In genomic region chr10:71736570-71737355, GRCh38 we compare ENCODE assay signal across 8 cellular contexts. TPM values are rescaled to one million over a fixed set of nuclear protein-coding genes. Genes with fewer than 3 reads are reported as not detected.
DNase-seq lines count a peak whose midpoint lies in the region; ATAC-seq, FAIRE-seq and TF ChIP-seq lines count a peak whose summit lies in the region.

No MANE protein-coding gene starts in this region.

- H2AFZ ChIP-seq in K562 (ENCODE audit: low read depth, low read length) (peak overlapping the region; percentile 25; the same call in 1 of the 2 replicates), Karpas-422 (ENCODE audit: low read length) (no peak overlapping the region)

- H4K20me1 ChIP-seq in K562 (replicated peaks; ENCODE audit: control insufficient read depth, insufficient read depth, low read length) (no peaks in the 10 kb centered on the region), Karpas-422 (ENCODE audit: insufficient read depth, low read depth, low read length) (peaks cover 12% of the 10 kb centered on the region; the same call in 1 of the 2 replicates)

- BruUV-seq in K562 (replicated peaks; lab: Mats Ljungman, UMichigan), result no TSS peak

- H3K9me1 ChIP-seq in K562 (ENCODE audit: control insufficient read depth, insufficient read depth, low read length), result no peaks in the 10 kb centered on the region

- H3K79me2 ChIP-seq in K562 (ENCODE audit: control insufficient read depth, insufficient read depth, low read length) (no peaks in the 10 kb centered on the region), Karpas-422 (ENCODE audit: low read length) (no peaks in the 10 kb centered on the region)

- no peaks in the 10 kb centered on the region for H3K36me3 ChIP-seq in K562 (ENCODE audit: control insufficient read depth, insufficient read depth, low read length)
- no peaks in the 10 kb centered on the region for H3K36me3 ChIP-seq in Karpas-422 (ENCODE audit: insufficient read depth, low read length)

- H3K4me3 ChIP-seq in LNCaP clone FGC (ENCODE audit: low read depth, low read length) (no peak overlapping the region), K562 (no peak overlapping the region), Karpas-422 (ENCODE audit: low read length) (no peak overlapping the region)

- 60% methylated on average over 7 of the region's 7 CpGs for WGBS in K562 (ENCODE audit: insufficient coverage, low coverage, missing lambda C conversion rate)

- no peaks in the 10 kb centered on the region for H3K9me3 Mint-ChIP-seq in CD4-positive, alpha-beta T cell
- no peaks in the 10 kb centered on the region for H3K9me3 Mint-ChIP-seq in nephron

- intact Hi-C loops in CD4-positive, alpha-beta T cell (cut with DNase I, micrococcal nuclease), result no loop called here
- intact Hi-C loops in K562 (cut with micrococcal nuclease), result no loop called here

- POLR2A ChIA-PET in CD4-positive, alpha-beta T cell (lab: Charles Lee), result interaction anchor here (0.8 to 19.3 kb wide), 11 partner anchors 9 to 114 kb away, joined by 3 to 416 read pairs (median 6); partner anchors contain the start of genes PSAP and VSIR
- POLR2A ChIA-PET in K562 (lab: Yijun Ruan, JAX), result interaction anchor here (0.7 to 1.8 kb wide), 3 partner anchors 8 to 17 kb away, joined by 3 to 5 read pairs (median 4); no protein-coding TSS in a partner anchor

- H3K4me3 Mint-ChIP-seq in CD4-positive, alpha-beta T cell, result peak overlapping the region; percentile 68
- H3K4me3 Mint-ChIP-seq in nephron, result peak overlapping the region in 1 of 3 experiments; percentile 20

- no peak for DNase-seq in CD4-positive, alpha-beta T cell
- peak; percentile 77 for DNase-seq in LNCaP clone FGC (ENCODE audit: low read depth)
- DNase-seq in K562 (ENCODE audit: extremely low read depth in 1 of 4, low spot score in 3 of 4), result no peak
- DNase-seq in NK-92 treated with Interleukin-12 subunit alpha and Interleukin-12 subunit beta, amount 100 ng/mL, for 24 hours (lab: John Stamatoyannopoulos, UW), result no peak
- DNase-seq in Karpas-422, result no peak
- DNase-seq in SKM-1 treated with dmso at 0.1 percent for 144 hours (lab: John Stamatoyannopoulos, UW; ENCODE audit: unreplicated experiment), result no peak

- CTCF ChIA-PET in CD4-positive, alpha-beta T cell (lab: Charles Lee), result interaction anchor here (1.4 to 2.2 kb wide), 2 partner anchors 12 to 36 kb away, joined by 3 to 10 read pairs; partner anchors contain the start of gene VSIR
- CTCF ChIA-PET in K562 (lab: Yijun Ruan, JAX; ENCODE audit: low intra/inter-chr PET ratio), result no interaction called here

- in situ Hi-C loops in K562 (cut with MboI), result no loop called here

- peak; percentile 57 for FAIRE-seq in K562 (lab: Jason Lieb, UNC)

- peak; percentile 11 for ATAC-seq in CD4-positive, alpha-beta T cell (ENCODE audit: poor library complexity)
- no peak for ATAC-seq in K562
- no peak for ATAC-seq in GM18873 (IDR thresholded peaks at IDR 0.05; ENCODE audit: low FRiP score, unreplicated experiment)

- no peaks in the 10 kb centered on the region for H3K9me2 ChIP-seq in Karpas-422 (replicated peaks; ENCODE audit: insufficient read depth, low read length)

- TF ChIP-seq RAD21 in K562 (CRISPR knock-in tag; conservative IDR thresholded peaks at IDR 0.05 in 1 of 2, IDR thresholded peaks at IDR 0.05 in 1 of 2), result no peak

- TF ChIP-seq CTCF in CD4-positive, alpha-beta T cell (IDR thresholded peaks at IDR 0.05), result no peak
- no peak for TF ChIP-seq CTCF in LNCaP clone FGC (IDR thresholded peaks at IDR 0.05; ENCODE audit: control insufficient read depth, extremely low read depth, insufficient read depth)
- no peak for TF ChIP-seq CTCF in K562 (IDR thresholded peaks at IDR 0.05 in 2 of 3, conservative IDR thresholded peaks at IDR 0.05 in 1 of 3; ENCODE audit: insufficient read depth in 2 of 3, low read depth in 1 of 3, low read length in 3 of 3)
- no peak for TF ChIP-seq CTCF in nephron (IDR thresholded peaks at IDR 0.05; ENCODE audit: unreplicated experiment in 3 of 3)

- H3K36me3 Mint-ChIP-seq in CD4-positive, alpha-beta T cell (ENCODE audit: low read depth), result no peaks in the 10 kb centered on the region
- no peaks in the 10 kb centered on the region for H3K36me3 Mint-ChIP-seq in nephron (ENCODE audit: low read depth)

- peak overlapping the region; percentile 71 for H3K27ac ChIP-seq in CD4-positive, alpha-beta T cell (ENCODE audit: low read depth, low read length)
- H3K27ac ChIP-seq in K562 (ENCODE audit: extremely low read depth, low read depth, low read length) (no peak overlapping the region), Karpas-422 (ENCODE audit: low read length) (no peak overlapping the region)

- no peaks in the 10 kb centered on the region for H3K27me3 Mint-ChIP-seq in CD4-positive, alpha-beta T cell
- H3K27me3 Mint-ChIP-seq in nephron (ENCODE audit: low read depth), result peaks cover 9% of the 10 kb centered on the region

- TF ChIP-seq POLR2A in K562 (conservative IDR thresholded peaks at IDR 0.05), result no peak

- H3K4me2 ChIP-seq in K562 (ENCODE audit: insufficient read depth, low read length) (no peak overlapping the region), Karpas-422 (ENCODE audit: low read depth, low read length, poor library complexity, severe bottlenecking) (no peak overlapping the region)

- H3K27ac Mint-ChIP-seq in CD4-positive, alpha-beta T cell, result peak overlapping the region; percentile 89
- H3K27ac Mint-ChIP-seq in nephron, result peak overlapping the region; percentile 12 to 64 (median 12)

- no peaks in the 10 kb centered on the region for H3K27me3 ChIP-seq in CD4-positive, alpha-beta T cell (ENCODE audit: control insufficient read depth, insufficient read depth, low read length)
- H3K27me3 ChIP-seq in K562 (ENCODE audit: control insufficient read depth in 2 of 2, insufficient read depth in 2 of 2, low read length in 2 of 2), result no peaks in the 10 kb centered on the region; a peak in 1 of 5 replicates
- no peaks in the 10 kb centered on the region for H3K27me3 ChIP-seq in Karpas-422 (ENCODE audit: low read length)

- H3K9me3 ChIP-seq in CD4-positive, alpha-beta T cell (ENCODE audit: control insufficient read depth, low read length), result no peaks in the 10 kb centered on the region
- H3K9me3 ChIP-seq in K562 (replicated peaks; ENCODE audit: control insufficient read depth, insufficient read depth, low read depth, low read length) (no peaks in the 10 kb centered on the region), Karpas-422 (ENCODE audit: low read length) (no peaks in the 10 kb centered on the region)

- no peak for TF ChIP-seq EP300 in K562 (IDR thresholded peaks at IDR 0.05; ENCODE audit: low read length)

- peak overlapping the region in 1 of 2 experiments; percentile 38; a peak in 1 of 4 replicates for H3K9ac ChIP-seq in K562 (ENCODE audit: insufficient read depth in 1 of 2, low read depth in 2 of 2, low read length in 2 of 2)
- H3K9ac ChIP-seq in Karpas-422 (ENCODE audit: low read length), result no peak overlapping the region

- H3K4me1 ChIP-seq in K562 (replicated peaks in 1 of 2; ENCODE audit: control insufficient read depth in 2 of 2, insufficient read depth in 2 of 2, low read length in 2 of 2) (peaks cover 0 to 31% of the 10 kb centered on the region in 2 experiments; a peak in 3 of 5 replicates), Karpas-422 (ENCODE audit: low read length) (peaks cover 13% of the 10 kb centered on the region)

- peaks cover 100% of the 10 kb centered on the region for H3K4me1 Mint-ChIP-seq in CD4-positive, alpha-beta T cell (ENCODE audit: low read depth)
- peaks cover 10% of the 10 kb centered on the region for H3K4me1 Mint-ChIP-seq in nephron

RNA-seq across cellular contexts. Expression of gene C10orf105, which starts 17.2 kb away (rescaled TPM):
- total RNA-seq in CD4-positive, alpha-beta T cell, result under 1 TPM; 0.25 to 0.36 TPM
- 0.09 TPM in 1 of 2 replicates, not detected in the other for total RNA-seq in K562 (2011; cell fraction: chromatin; rRNA removed; ENCODE audit: low replicate concordance)
- 0.17 TPM in 1 of 2 replicates, not detected in the other for total RNA-seq in K562 (2011; cell fraction: nucleolus; rRNA removed)
- total RNA-seq in K562 (2011; cell fraction: nucleoplasm; rRNA removed), result not detected in 2 replicates
- not detected in 2 replicates for total RNA-seq in K562 (2014; rRNA removed)
- 0.03 and 0.04 TPM in 2 replicates for total RNA-seq in K562 (2014; rRNA removed; fragmentation: Illumina TruSeq; extraction: Trizol)
- total RNA-seq in K562 (2015; rRNA removed; fragmentation: Illumina TruSeq; extraction: Trizol), result 0.15 and 0.25 TPM in 2 replicates
- total RNA-seq in K562 (2021), result 0.09 TPM in 2 replicates
- 0.04 TPM in 2 replicates for polyA plus RNA-seq in K562 (2011; rRNA removed)
- polyA plus RNA-seq in K562 (2011; cell fraction: cytosol; rRNA removed), result 0.01 and 0.12 TPM in 2 replicates
- polyA plus RNA-seq in K562 (2011; cell fraction: nucleus; rRNA removed), result 0.10 TPM in 1 of 2 replicates, not detected in the other
- polyA plus RNA-seq in K562 (2012), result 0.40 and 0.58 TPM in 2 replicates
- polyA plus RNA-seq in K562 (2014; fragmentation: Illumina TruSeq; extraction: Trizol), result 0.03 and 0.07 TPM in 2 replicates
- not detected for polyA plus RNA-seq in K562 (2014; fragmentation: Nextera tagmentation; extraction: Ambion mirVana)
- 0.04 and 0.11 TPM in 2 replicates for polyA plus RNA-seq in K562 (2014; rRNA removed)
- 0.18 TPM in 1 of 2 replicates, not detected in the other for polyA minus RNA-seq in K562 (2011; rRNA and poly(A)+ RNA removed)
- polyA minus RNA-seq in K562 (2011; cell fraction: cytosol; rRNA and poly(A)+ RNA removed), result 0.19 TPM in 1 of 2 replicates, not detected in the other
- polyA minus RNA-seq in K562 (2011; cell fraction: nucleus; rRNA and poly(A)+ RNA removed), result under 0.01 and 0.11 TPM in 2 replicates
- total RNA-seq in Karpas-422 (2014; rRNA removed; shearing (Covaris generic); ENCODE audit: low replicate concordance), result not detected in 2 replicates

RNA-seq across cellular contexts. Expression of gene VSIR, which starts 36.6 kb away (rescaled TPM):
- 10 to 100 TPM; 86.2 to 91.4 TPM for total RNA-seq in CD4-positive, alpha-beta T cell
- total RNA-seq in K562 (2011; cell fraction: chromatin; rRNA removed; ENCODE audit: low replicate concordance), result 4.2 and 14.4 TPM in 2 replicates
- total RNA-seq in K562 (2011; cell fraction: nucleolus; rRNA removed), result 9.6 and 14.8 TPM in 2 replicates
- 9.2 and 10.6 TPM in 2 replicates for total RNA-seq in K562 (2011; cell fraction: nucleoplasm; rRNA removed)
- total RNA-seq in K562 (2014; rRNA removed) (12.7 and 13.1 TPM in 2 replicates), K562 (2014; rRNA removed; fragmentation: Illumina TruSeq; extraction: Trizol) (2.4 and 3.0 TPM in 2 replicates), K562 (2015; rRNA removed; fragmentation: Illumina TruSeq; extraction: Trizol) (20.1 and 20.5 TPM in 2 replicates), K562 (2021) (15.2 and 15.7 TPM in 2 replicates)
- polyA plus RNA-seq in K562 (2011; rRNA removed) (6.3 and 7.9 TPM in 2 replicates), K562 (2014; fragmentation: Illumina TruSeq; extraction: Trizol) (12.1 and 15.1 TPM in 2 replicates), K562 (2014; fragmentation: Nextera tagmentation; extraction: Ambion mirVana) (under 1 TPM; 0.14 to 0.41 TPM), K562 (2014; rRNA removed) (9.3 and 12.6 TPM in 2 replicates)
- polyA plus RNA-seq in K562 (2011; cell fraction: cytosol; rRNA removed), result 4.8 and 19.8 TPM in 2 replicates
- 7.5 and 24.7 TPM in 2 replicates for polyA plus RNA-seq in K562 (2011; cell fraction: nucleus; rRNA removed)
- polyA plus RNA-seq in K562 (2012), result 17.5 and 209 TPM in 2 replicates
- polyA minus RNA-seq in K562 (2011; rRNA and poly(A)+ RNA removed), result 2.1 and 6.2 TPM in 2 replicates
- 4.9 and 8.1 TPM in 2 replicates for polyA minus RNA-seq in K562 (2011; cell fraction: cytosol; rRNA and poly(A)+ RNA removed)
- polyA minus RNA-seq in K562 (2011; cell fraction: nucleus; rRNA and poly(A)+ RNA removed), result 6.1 and 8.9 TPM in 2 replicates
- 0.07 and 1.8 TPM in 2 replicates for total RNA-seq in Karpas-422 (2014; rRNA removed; shearing (Covaris generic); ENCODE audit: low replicate concordance)

Comparison
In these comparisons a context has a peak if more than half of its experiments do, and no peak if none do; other contexts are left out.
1. RNA of gene VSIR, which starts 36.6 kb away (total RNA-seq): 86.2 to 91.4 TPM in CD4-positive, alpha-beta T cell; 2.4 to 20.5 TPM in K562 and 0.07 to 1.8 TPM in Karpas-422; every median in the first group is over 4 times any median in the second.